ENCODE assay signal across 16 cellular contexts in the genomic region with DNA sequence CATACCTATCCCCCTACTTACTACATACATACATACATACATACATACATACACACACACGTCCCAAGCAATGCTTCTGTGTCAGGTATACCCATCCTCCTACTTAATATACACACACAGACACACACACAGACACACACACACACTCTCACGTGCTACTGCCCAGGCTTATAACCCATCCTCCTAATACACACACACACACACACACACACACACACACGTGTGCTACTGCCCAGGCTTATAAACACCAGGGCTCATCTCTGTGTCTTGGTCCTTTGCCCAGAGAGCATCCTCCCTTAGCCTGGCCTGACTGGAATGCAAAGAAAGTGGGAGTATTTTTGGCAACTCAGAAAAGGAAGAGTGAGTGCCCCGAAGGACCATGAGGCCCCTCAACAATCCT.
DNase-seq lines count a peak whose midpoint lies in the region; ATAC-seq and TF ChIP-seq lines count a peak whose summit lies in the region.
"Had no signal": no experiment of that assay in that cellular context is flagged by ENCODE, and none has a peak within 500 bp of the region (broad histone marks: within the 10 kb centered on the region; RNA-seq: fewer than 3 reads in every experiment).

No MANE protein-coding gene starts in this region.

- WGBS in smooth muscle cell (ENCODE audit: low lambda C conversion rate), result 94% methylated on average over 4 of the region's 4 CpGs

- H3K36me3 ChIP-seq in HEK293 (ENCODE audit: control insufficient read depth in 2 of 2, insufficient read depth in 1 of 2, low read length in 2 of 2), result no peaks in the 10 kb centered on the region
- H3K36me3 ChIP-seq in smooth muscle cell (ENCODE audit: low read depth), result no peaks in the 10 kb centered on the region
- H3K36me3 ChIP-seq: SJSA1 had no signal

- no peaks in the 10 kb centered on the region for H3K9me3 ChIP-seq in HEK293 (ENCODE audit: control insufficient read depth, insufficient read depth, low read depth, low read length)
- H3K9me3 ChIP-seq in smooth muscle cell (replicated peaks; ENCODE audit: low read depth), result no peaks in the 10 kb centered on the region
- H3K9me3 ChIP-seq: A549, SJSA1 had no signal

- H3K79me2 ChIP-seq in smooth muscle cell (ENCODE audit: low read depth), result no peaks in the 10 kb centered on the region

- ATAC-seq in omental fat pad (ENCODE audit: low FRiP score) (peak; percentile 21), GM21576 (IDR thresholded peaks at IDR 0.05; ENCODE audit: unreplicated experiment) (no peak)
- ATAC-seq: A549; CD8-positive, alpha-beta T cell; PC-3 had no signal

- H3F3A ChIP-seq in smooth muscle cell (ENCODE audit: low read depth), result no peaks in the 10 kb centered on the region

- H3K27ac ChIP-seq in HEK293 (ENCODE audit: extremely low read depth, low read depth, low read length), result no peak overlapping the region
- no peak overlapping the region for H3K27ac ChIP-seq in smooth muscle cell (ENCODE audit: low read depth)
- H3K27ac ChIP-seq: A549, SJSA1 had no signal

- no peak for TF ChIP-seq CTCF in AG09319 (IDR thresholded peaks at IDR 0.05; ENCODE audit: low read depth, low read length)
- no peak for TF ChIP-seq CTCF in HEK293 (tag by site-specific recombination; IDR thresholded peaks at IDR 0.05)
- TF ChIP-seq CTCF in fibroblast of mammary gland (conservative IDR thresholded peaks at IDR 0.05; ENCODE audit: control insufficient read depth, insufficient read depth, low read depth, low read length), result no peak
- no peak for TF ChIP-seq CTCF in omental fat pad (IDR thresholded peaks at IDR 0.05)
- TF ChIP-seq CTCF in smooth muscle cell (IDR thresholded peaks at IDR 0.05; ENCODE audit: borderline replicate concordance, insufficient read depth, poor library complexity, severe bottlenecking), result no peak

- peak; percentile 10 for DNase-seq in AG09319 (ENCODE audit: extremely low read depth, low read depth)
- peak; percentile 20 for DNase-seq in fibroblast of mammary gland (ENCODE audit: low read depth)
- no peak for DNase-seq in omental fat pad (ENCODE audit: low spot score)
- no peak for DNase-seq in NCI-H748 treated with DMSO at 0.1 percent for 48 hours (lab: John Stamatoyannopoulos, UW)
- no peak for DNase-seq in smooth muscle cell (lab: John Stamatoyannopoulos, UW; ENCODE audit: unreplicated experiment)
- DNase-seq: CD8-positive, alpha-beta T cell; DND-41; GF-D8; H7; MV-4-11; NCI-H2081; PC-3 had no signal

- no peaks in the 10 kb centered on the region for H3K27me3 ChIP-seq in smooth muscle cell (ENCODE audit: low read depth)
- H3K27me3 ChIP-seq: SJSA1 had no signal

- H2AFZ ChIP-seq in smooth muscle cell (ENCODE audit: low read depth), result no peak overlapping the region

- H3K9ac ChIP-seq in smooth muscle cell (ENCODE audit: low read depth), result no peak overlapping the region

- no peaks in the 10 kb centered on the region for H4K20me1 ChIP-seq in smooth muscle cell (ENCODE audit: low read depth)

- H3K4me3 ChIP-seq in HEK293 (ENCODE audit: low read depth, low read length), result no peak overlapping the region
- H3K4me3 ChIP-seq in fibroblast of mammary gland (ENCODE audit: control insufficient read depth, low read depth, low read length), result no peak overlapping the region
- no peak overlapping the region for H3K4me3 ChIP-seq in smooth muscle cell
- H3K4me3 ChIP-seq: A549, SJSA1 had no signal

- POLR2A ChIA-PET in HEK293 (lab: Yijun Ruan, JAX), result no interaction called here

- H3K4me1 ChIP-seq in HEK293 (ENCODE audit: control insufficient read depth, insufficient read depth, low read length), result no peaks in the 10 kb centered on the region
- peaks cover 10% of the 10 kb centered on the region for H3K4me1 ChIP-seq in smooth muscle cell (ENCODE audit: low read depth)
- H3K4me1 ChIP-seq: A549, SJSA1 had no signal

- no peak overlapping the region for H3K4me2 ChIP-seq in smooth muscle cell
- H3K4me2 ChIP-seq: A549 had no signal

- CTCF ChIA-PET in HEK293 (lab: Yijun Ruan, JAX), result interaction anchor here (0.8 kb wide), 1 partner anchor 189 kb away, joined by 3 read pairs; no protein-coding TSS in a partner anchor

TF ChIP-seq in HEK293, 187 proteins besides CTCF, POLR2A, EP300 and RAD21:
- TF ChIP-seq ZNF184 (tag by site-specific recombination; IDR thresholded peaks at IDR 0.05) (no peak), ZNF521 (tag by site-specific recombination; IDR thresholded peaks at IDR 0.05) (no peak)
- TF ChIP-seq, protein P1, sequence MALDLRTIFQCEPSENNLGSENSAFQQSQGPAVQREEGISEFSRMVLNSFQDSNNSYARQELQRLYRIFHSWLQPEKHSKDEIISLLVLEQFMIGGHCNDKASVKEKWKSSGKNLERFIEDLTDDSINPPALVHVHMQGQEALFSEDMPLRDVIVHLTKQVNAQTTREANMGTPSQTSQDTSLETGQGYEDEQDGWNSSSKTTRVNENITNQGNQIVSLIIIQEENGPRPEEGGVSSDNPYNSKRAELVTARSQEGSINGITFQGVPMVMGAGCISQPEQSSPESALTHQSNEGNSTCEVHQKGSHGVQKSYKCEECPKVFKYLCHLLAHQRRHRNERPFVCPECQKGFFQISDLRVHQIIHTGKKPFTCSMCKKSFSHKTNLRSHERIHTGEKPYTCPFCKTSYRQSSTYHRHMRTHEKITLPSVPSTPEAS (tag by site-specific recombination; IDR thresholded peaks at IDR 0.05), result peak; percentile 73

Comparison
In these comparisons a context has a peak if more than half of its experiments do, and no peak if none do; other contexts are left out.
1. DNase-seq: peak in AG09319 (single experiment) and fibroblast of mammary gland (single experiment); none in omental fat pad (single experiment), NCI-H748 treated with DMSO at 0.1 percent for 48 hours (single experiment) and smooth muscle cell (single experiment).